ENCODE assay signal across 2 cellular contexts in the genomic region with DNA sequence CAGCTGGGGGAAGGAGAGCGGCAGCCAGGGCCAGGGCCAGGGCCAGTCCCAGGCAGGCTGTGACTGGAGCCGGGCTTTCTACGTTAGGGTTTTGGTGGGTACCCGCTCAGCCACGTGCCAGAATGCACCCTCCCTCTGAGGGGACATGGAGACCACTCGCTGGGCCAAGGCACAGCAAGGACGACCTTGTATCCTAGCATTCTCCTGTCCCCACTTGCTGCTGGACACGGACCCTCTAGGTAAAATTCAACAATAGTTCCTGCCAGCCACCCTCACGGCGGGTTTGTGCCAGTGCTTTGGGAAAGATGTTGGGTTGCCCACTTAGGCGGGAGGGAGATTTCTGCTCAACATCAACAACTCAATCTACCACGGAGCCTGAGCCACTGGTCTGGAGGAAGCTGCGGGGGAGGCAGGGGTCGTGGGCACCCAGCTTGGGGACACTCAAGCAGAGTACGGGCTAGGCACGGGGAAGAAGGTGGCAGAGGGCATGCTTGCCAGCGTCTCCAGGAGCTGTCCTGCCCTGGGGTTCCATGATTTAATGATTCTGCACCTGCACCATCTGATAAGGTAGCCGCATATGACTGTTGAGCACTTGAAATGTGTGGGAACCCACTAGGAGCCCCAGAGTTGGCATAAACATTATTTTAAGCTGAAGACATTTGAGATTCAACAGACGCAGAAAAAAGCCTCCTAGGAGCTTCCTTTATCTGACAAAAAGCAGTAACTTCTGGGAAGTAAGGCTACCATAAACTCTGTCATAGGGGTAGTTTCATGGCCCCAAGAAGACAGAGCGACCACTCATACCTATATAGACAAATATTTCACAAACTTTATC.
TF ChIP-seq lines count a peak whose summit lies in the region.

No MANE protein-coding gene starts in this region.

TF ChIP-seq in GM12891, 5 proteins besides CTCF, POLR2A, EP300 and RAD21:
- TF ChIP-seq POLR2AphosphoS5 (IDR thresholded peaks at IDR 0.05; ENCODE audit: low read depth, low read length) = no peak
- TF ChIP-seq PAX5 (IDR thresholded peaks at IDR 0.05; ENCODE audit: insufficient read depth, low read length, severe bottlenecking) = no peak
- TF ChIP-seq SPI1 (IDR thresholded peaks at IDR 0.05; ENCODE audit: low read depth, low read length) = no peak
- TF ChIP-seq TAF1 (IDR thresholded peaks at IDR 0.05; ENCODE audit: low read depth, low read length) = no peak
- TF ChIP-seq POU2F2 (IDR thresholded peaks at IDR 0.05; ENCODE audit: low read depth, low read length) = no peak

TF ChIP-seq in GM12878, 131 proteins besides CTCF, POLR2A, EP300 and RAD21:
- TF ChIP-seq TCF12 (IDR thresholded peaks at IDR 0.05; ENCODE audit: low read depth, low read length) = no peak
- no peak for TF ChIP-seq RFX5 (IDR thresholded peaks at IDR 0.05; ENCODE audit: low read depth, low read length)
- no peak for TF ChIP-seq EED (IDR thresholded peaks at IDR 0.05; ENCODE audit: low read depth)
- TF ChIP-seq E4F1 (IDR thresholded peaks at IDR 0.05; ENCODE audit: borderline replicate concordance, partially characterized antibody) = no peak
- TF ChIP-seq TBL1XR1 (IDR thresholded peaks at IDR 0.05; ENCODE audit: low read depth, low read length) = no peak
- TF ChIP-seq, protein P1, sequence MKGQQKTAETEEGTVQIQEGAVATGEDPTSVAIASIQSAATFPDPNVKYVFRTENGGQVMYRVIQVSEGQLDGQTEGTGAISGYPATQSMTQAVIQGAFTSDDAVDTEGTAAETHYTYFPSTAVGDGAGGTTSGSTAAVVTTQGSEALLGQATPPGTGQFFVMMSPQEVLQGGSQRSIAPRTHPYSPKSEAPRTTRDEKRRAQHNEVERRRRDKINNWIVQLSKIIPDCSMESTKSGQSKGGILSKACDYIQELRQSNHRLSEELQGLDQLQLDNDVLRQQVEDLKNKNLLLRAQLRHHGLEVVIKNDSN (IDR thresholded peaks at IDR 0.05; ENCODE audit: borderline replicate concordance, extremely low read length, insufficient read depth, low read depth, low read length) = no peak
- no peak for TF ChIP-seq ZNF592 (IDR thresholded peaks at IDR 0.05)
- no peak for TF ChIP-seq CREB1 (IDR thresholded peaks at IDR 0.05; ENCODE audit: low read depth)
- TF ChIP-seq MTA3 (IDR thresholded peaks at IDR 0.05; ENCODE audit: borderline replicate concordance, low read length) = no peak
- no peak for TF ChIP-seq SMAD5 (IDR thresholded peaks at IDR 0.05; ENCODE audit: low read depth)
- TF ChIP-seq REST (IDR thresholded peaks at IDR 0.05; ENCODE audit: low read depth, low read length) = no peak
- TF ChIP-seq ZSCAN29 (IDR thresholded peaks at IDR 0.05) = no peak
- no peak for TF ChIP-seq STAT3 (IDR thresholded peaks at IDR 0.05; ENCODE audit: low read depth, low read length)
- no peak for TF ChIP-seq PAX5 (IDR thresholded peaks at IDR 0.05; ENCODE audit: borderline replicate concordance, low read depth, low read length)
- no peak for TF ChIP-seq RCOR1 (conservative IDR thresholded peaks at IDR 0.05; ENCODE audit: low read depth, low read length)
